ENCODE assay signal across 2 cellular contexts in genomic region chr10:93475227-93475626, GRCh38.
TF ChIP-seq lines count a peak whose summit lies in the region.

No MANE protein-coding gene starts in this region.

TF ChIP-seq in A549, 52 proteins besides CTCF, POLR2A, EP300 and RAD21:
- TF ChIP-seq E2F6 (IDR thresholded peaks at IDR 0.05; ENCODE audit: borderline replicate concordance, low read depth) (no peak), CBX8 (IDR thresholded peaks at IDR 0.05) (no peak), ZNF302 (CRISPR knock-in tag; IDR thresholded peaks at IDR 0.05) (0 out of 2 replicates have a peak, but pooled peaks have one; percentile 48), HEYL (CRISPR knock-in tag; IDR thresholded peaks at IDR 0.05) (0 out of 2 replicates have a peak, but pooled peaks have one; percentile 54), SMC3 (IDR thresholded peaks at IDR 0.05) (no peak), ATOH8 (CRISPR knock-in tag; IDR thresholded peaks at IDR 0.05; ENCODE audit: low read depth) (no peak), TP53 (CRISPR knock-in tag; IDR thresholded peaks at IDR 0.05) (no peak), GATA3 (IDR thresholded peaks at IDR 0.05; ENCODE audit: borderline replicate concordance) (no peak), CHD2 (IDR thresholded peaks at IDR 0.05; ENCODE audit: low read length, partially characterized antibody) (no peak), HDAC2 (IDR thresholded peaks at IDR 0.05) (no peak), MAX (IDR thresholded peaks at IDR 0.05) (no peak), TFCP2L1 (CRISPR knock-in tag; IDR thresholded peaks at IDR 0.05) (no peak), MAZ (IDR thresholded peaks at IDR 0.05; ENCODE audit: borderline replicate concordance, low read depth, low read length) (no peak), ZSCAN20 (CRISPR knock-in tag; IDR thresholded peaks at IDR 0.05) (no peak), SREBF2 (IDR thresholded peaks at IDR 0.05) (no peak), NFE2L2 (conservative IDR thresholded peaks at IDR 0.05; ENCODE audit: low read length) (no peak), RNF2 (IDR thresholded peaks at IDR 0.05; ENCODE audit: borderline replicate concordance, low read depth) (no peak)

TF ChIP-seq in endothelial cell of umbilical vein, 7 proteins besides CTCF, POLR2A, EP300 and RAD21 (continued from another document):
- TF ChIP-seq MAX (IDR thresholded peaks at IDR 0.05; ENCODE audit: insufficient read depth, insufficient read length) = no peak
- TF ChIP-seq EZH2 (IDR thresholded peaks at IDR 0.05; ENCODE audit: borderline replicate concordance, low read depth, low read length, severe bottlenecking) = no peak
- TF ChIP-seq JUN (IDR thresholded peaks at IDR 0.05; ENCODE audit: borderline replicate concordance, insufficient read depth, insufficient read length, low read depth) = no peak
